Comparison of ENCODE assay signal across 21 cellular contexts in the genomic region with DNA sequence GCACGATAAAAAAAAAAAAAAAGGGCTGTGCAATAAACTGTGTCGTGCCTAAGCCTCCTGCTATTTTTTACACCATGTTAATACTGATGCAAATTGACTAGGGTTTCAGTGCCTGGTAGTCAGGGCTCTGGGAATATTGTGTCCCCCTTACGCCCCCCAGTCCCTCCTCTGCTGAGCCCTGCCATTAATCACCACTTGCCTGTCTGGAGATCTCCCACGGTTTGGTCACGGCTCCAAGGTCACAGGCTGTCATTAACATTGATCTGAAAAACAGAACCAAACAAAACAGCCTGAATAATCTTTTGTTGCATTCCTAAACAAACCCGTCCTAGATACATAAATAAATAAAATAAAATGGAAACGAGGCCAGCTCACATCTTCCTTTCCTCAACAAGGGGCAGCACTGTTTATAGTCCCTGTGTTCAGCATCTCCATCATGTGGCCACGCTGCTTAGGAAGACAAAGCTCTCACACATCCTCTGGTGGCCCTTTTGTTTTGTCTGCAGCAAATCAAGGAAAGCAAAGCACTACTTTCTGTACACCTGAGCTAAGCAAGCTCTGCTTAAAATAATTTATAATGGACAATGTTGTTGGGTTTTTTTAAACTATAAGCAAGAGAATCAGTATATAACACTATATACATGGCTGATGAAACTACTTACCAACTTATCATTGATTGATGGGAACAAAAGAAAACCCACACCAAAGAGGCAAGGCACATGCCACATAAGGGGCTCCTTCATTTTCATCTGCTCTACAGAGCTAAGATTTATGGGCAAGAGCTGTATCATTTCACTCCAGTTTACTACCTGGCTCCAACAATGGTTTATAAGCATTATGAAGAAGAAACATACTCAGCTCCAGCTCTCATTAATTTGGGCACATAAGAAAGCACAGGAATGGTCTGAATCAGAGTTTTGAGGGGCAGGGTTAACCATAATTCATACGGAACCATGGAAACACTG.
DNase-seq lines count a peak whose midpoint lies in the region; ATAC-seq, FAIRE-seq and TF ChIP-seq lines count a peak whose summit lies in the region.
"Had no signal": no experiment of that assay in that cellular context is flagged by ENCODE, and none has a peak within 500 bp of the region (broad histone marks: within the 10 kb centered on the region; RNA-seq: fewer than 3 reads in every experiment).

No MANE protein-coding gene starts in this region.

- CTCF ChIA-PET in HepG2 (lab: Yijun Ruan, JAX; ENCODE audit: low intra/inter-chr PET ratio, low total read pairs), result no interaction called here

- no peak; the same call in 2 of the 3 replicates for ATAC-seq in HepG2
- ATAC-seq: activated CD4-positive, alpha-beta T cell treated with anti-CD3 and anti-CD28 coated beads for 36 hours; left ventricle myocardium superior had no signal

- peak; percentile 22 to 71 (median 42) for DNase-seq in NCI-H1417 (lab: John Stamatoyannopoulos, UW)
- no peak for DNase-seq in NCI-H1417 treated with DMSO at 0.1 percent for 48 hours (lab: John Stamatoyannopoulos, UW)
- DNase-seq in amygdala (lab: John Stamatoyannopoulos, UW), result peak in 32 of 56 donors; percentile 2 to 65 (median 27)
- DNase-seq in medulla oblongata (ENCODE audit: extremely low spot score), result peak; percentile 89
- peak in 35 of 49 donors; percentile 5 to 76 (median 29) for DNase-seq in substantia nigra (lab: John Stamatoyannopoulos, UW)
- no peak for DNase-seq in stimulated activated CD4-positive, alpha-beta T cell treated with anti-CD3 and anti-CD28 coated beads, Interleukin-1b, Interleukin-23, amount 100 ng/mL, for 48 hours
- no peak for DNase-seq in HepG2 (ENCODE audit: low spot score)
- DNase-seq in activated gamma-delta T cell (lab: John Stamatoyannopoulos, UW), result no peak
- DNase-seq: activated CD4-positive, alpha-beta T cell treated with anti-CD3 and anti-CD28 coated beads for 36 hours; activated effector memory CD4-positive, alpha-beta T cell treated with anti-CD3 and anti-CD28 coated beads, Interleukin-2, amount 50 U/mL, for 16 hours; DMS53; left ventricle myocardium superior; NCI-H1436; NCI-H510A; SK-N-SH; T1000; thyroid gland had no signal

- intact Hi-C loops in HepG2 (cut with micrococcal nuclease; ENCODE audit: unreplicated experiment), result no loop called here

- TF ChIP-seq POLR2A in HepG2 (IDR thresholded peaks at IDR 0.05; ENCODE audit: insufficient read depth in 1 of 2, low read depth in 2 of 2, low read length in 2 of 2), result no peak

- H3K27me3 ChIP-seq in HepG2 (ENCODE audit: control insufficient read depth in 1 of 2, insufficient read depth in 2 of 2, low read length in 2 of 2), result no peaks in the 10 kb centered on the region; a peak in 1 of 5 replicates
- H3K27me3 ChIP-seq: adrenal gland, cardiac muscle cell, thyroid gland had no signal

- TF ChIP-seq CTCF in HepG2 (CRISPR knock-in tag; IDR thresholded peaks at IDR 0.05), result no peak

- H3K4me1 ChIP-seq in HepG2 (ENCODE audit: insufficient read depth, low read length), result no peaks in the 10 kb centered on the region
- H3K4me1 ChIP-seq: thyroid gland had no signal

- in situ Hi-C loops in HepG2 (cut with HindIII; ENCODE audit: extremely low pct_ligation_motif_present, low pct_unique_long_range_greater_than_20kb), result no loop called here

- H2AFZ ChIP-seq in HepG2 (ENCODE audit: low read length), result no peak overlapping the region

- H3K27ac ChIP-seq in substantia nigra (ENCODE audit: low read depth, low read length, poor library complexity, severe bottlenecking) (peak overlapping the region; percentile 54), HepG2 (ENCODE audit: extremely low read length, insufficient read depth, low read length) (no peak overlapping the region)
- H3K27ac ChIP-seq: 22Rv1, adrenal gland, cardiac muscle cell, thyroid gland had no signal

- H3K36me3 ChIP-seq in HepG2 (replicated peaks in 1 of 2; ENCODE audit: control insufficient read depth in 1 of 2, insufficient read depth in 2 of 2, low read length in 2 of 2), result no peaks in the 10 kb centered on the region
- H3K36me3 ChIP-seq: adrenal gland, cardiac muscle cell, thyroid gland had no signal

- 29% methylated on average over 9 of the region's 9 CpGs for WGBS in HepG2 (ENCODE audit: low lambda C conversion rate)

- no peak overlapping the region for H3K4me2 ChIP-seq in HepG2 (ENCODE audit: low read depth, low read length)
- H3K4me2 ChIP-seq: SK-N-SH had no signal

- FAIRE-seq in HepG2 (lab: Jason Lieb, UNC), result no peak
- FAIRE-seq: HTR-8/SVneo had no signal

- H3K9me3 ChIP-seq in HepG2 (ENCODE audit: low read length), result no peaks in the 10 kb centered on the region
- H3K9me3 ChIP-seq: adrenal gland, SK-N-SH, thyroid gland had no signal

- POLR2A ChIA-PET in HepG2 (lab: Yijun Ruan, JAX), result no interaction called here

- H3K79me2 ChIP-seq in HepG2 (ENCODE audit: insufficient read depth, low read length), result no peaks in the 10 kb centered on the region

- no peak overlapping the region for H3K9ac ChIP-seq in HepG2 (ENCODE audit: insufficient read depth, low read depth, low read length)
- H3K9ac ChIP-seq: SK-N-SH had no signal

- TF ChIP-seq EP300 in HepG2 (IDR thresholded peaks at IDR 0.05; ENCODE audit: low read depth in 2 of 2, low read length in 2 of 2), result no peak
- no peak for TF ChIP-seq EP300 in HepG2 (CRISPR knock-in tag; IDR thresholded peaks at IDR 0.05; ENCODE audit: borderline replicate concordance)

- no peak overlapping the region for H3K4me3 ChIP-seq in HepG2 (replicated peaks in 1 of 3; ENCODE audit: insufficient read depth in 1 of 3, low read depth in 2 of 3, low read length in 3 of 3)
- H3K4me3 ChIP-seq: cardiac muscle cell, thyroid gland had no signal

- no TSS peak for BruUV-seq in HepG2 (replicated peaks; lab: Mats Ljungman, UMichigan)

- no peaks in the 10 kb centered on the region for H4K20me1 ChIP-seq in HepG2 (ENCODE audit: insufficient read depth, low read length)

- no peak for TF ChIP-seq RAD21 in HepG2 (CRISPR knock-in tag; IDR thresholded peaks at IDR 0.05)

TF ChIP-seq in HepG2, 621 proteins besides CTCF, POLR2A, EP300 and RAD21 (continues in another document):
- TF ChIP-seq, protein P1, sequence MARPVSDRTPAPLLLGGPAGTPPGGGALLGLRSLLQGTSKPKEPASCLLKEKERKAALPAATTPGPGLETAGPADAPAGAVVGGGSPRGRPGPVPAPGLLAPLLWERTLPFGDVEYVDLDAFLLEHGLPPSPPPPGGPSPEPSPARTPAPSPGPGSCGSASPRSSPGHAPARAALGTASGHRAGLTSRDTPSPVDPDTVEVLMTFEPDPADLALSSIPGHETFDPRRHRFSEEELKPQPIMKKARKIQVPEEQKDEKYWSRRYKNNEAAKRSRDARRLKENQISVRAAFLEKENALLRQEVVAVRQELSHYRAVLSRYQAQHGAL (CRISPR knock-in tag; IDR thresholded peaks at IDR 0.05; ENCODE audit: not compliant biosample characterization), result no peak
- TF ChIP-seq, protein P2, sequence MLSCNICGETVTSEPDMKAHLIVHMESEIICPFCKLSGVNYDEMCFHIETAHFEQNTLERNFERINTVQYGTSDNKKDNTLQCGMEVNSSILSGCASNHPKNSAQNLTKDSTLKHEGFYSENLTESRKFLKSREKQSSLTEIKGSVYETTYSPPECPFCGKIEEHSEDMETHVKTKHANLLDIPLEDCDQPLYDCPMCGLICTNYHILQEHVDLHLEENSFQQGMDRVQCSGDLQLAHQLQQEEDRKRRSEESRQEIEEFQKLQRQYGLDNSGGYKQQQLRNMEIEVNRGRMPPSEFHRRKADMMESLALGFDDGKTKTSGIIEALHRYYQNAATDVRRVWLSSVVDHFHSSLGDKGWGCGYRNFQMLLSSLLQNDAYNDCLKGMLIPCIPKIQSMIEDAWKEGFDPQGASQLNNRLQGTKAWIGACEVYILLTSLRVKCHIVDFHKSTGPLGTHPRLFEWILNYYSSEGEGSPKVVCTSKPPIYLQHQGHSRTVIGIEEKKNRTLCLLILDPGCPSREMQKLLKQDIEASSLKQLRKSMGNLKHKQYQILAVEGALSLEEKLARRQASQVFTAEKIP (CRISPR knock-in tag; IDR thresholded peaks at IDR 0.05; ENCODE audit: borderline replicate concordance), result no peak
- TF ChIP-seq ZNF660 (CRISPR knock-in tag; IDR thresholded peaks at IDR 0.05; ENCODE audit: borderline replicate concordance, low read depth) (no peak), MED1 (CRISPR knock-in tag; IDR thresholded peaks at IDR 0.05) (no peak), KDM2A (CRISPR knock-in tag; IDR thresholded peaks at IDR 0.05; ENCODE audit: borderline replicate concordance, low read depth) (no peak), ZFX (CRISPR knock-in tag; IDR thresholded peaks at IDR 0.05; ENCODE audit: low read depth) (no peak), ZSCAN25 (CRISPR knock-in tag; IDR thresholded peaks at IDR 0.05) (no peak), ZSCAN21 (CRISPR knock-in tag; IDR thresholded peaks at IDR 0.05; ENCODE audit: borderline replicate concordance) (no peak), ZNF772 (CRISPR knock-in tag; IDR thresholded peaks at IDR 0.05) (no peak), CENPT (CRISPR knock-in tag; IDR thresholded peaks at IDR 0.05; ENCODE audit: low read depth) (no peak)
- TF ChIP-seq, protein P3, sequence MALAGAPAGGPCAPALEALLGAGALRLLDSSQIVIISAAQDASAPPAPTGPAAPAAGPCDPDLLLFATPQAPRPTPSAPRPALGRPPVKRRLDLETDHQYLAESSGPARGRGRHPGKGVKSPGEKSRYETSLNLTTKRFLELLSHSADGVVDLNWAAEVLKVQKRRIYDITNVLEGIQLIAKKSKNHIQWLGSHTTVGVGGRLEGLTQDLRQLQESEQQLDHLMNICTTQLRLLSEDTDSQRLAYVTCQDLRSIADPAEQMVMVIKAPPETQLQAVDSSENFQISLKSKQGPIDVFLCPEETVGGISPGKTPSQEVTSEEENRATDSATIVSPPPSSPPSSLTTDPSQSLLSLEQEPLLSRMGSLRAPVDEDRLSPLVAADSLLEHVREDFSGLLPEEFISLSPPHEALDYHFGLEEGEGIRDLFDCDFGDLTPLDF (CRISPR knock-in tag; IDR thresholded peaks at IDR 0.05), result no peak

Comparison
In these comparisons a context has a peak if more than half of its experiments do, and no peak if none do; other contexts are left out.
1. DNase-seq: peak in NCI-H1417 (3 of 3), amygdala (32 of 56), medulla oblongata (single experiment) and substantia nigra (35 of 49); none in NCI-H1417 treated with DMSO at 0.1 percent for 48 hours (single experiment), stimulated activated CD4-positive, alpha-beta T cell treated with anti-CD3 and anti-CD28 coated beads, Interleukin-1b, Interleukin-23, amount 100 ng/mL, for 48 hours (single experiment), HepG2 (single experiment) and activated gamma-delta T cell (single experiment).